In the genomic region with DNA sequence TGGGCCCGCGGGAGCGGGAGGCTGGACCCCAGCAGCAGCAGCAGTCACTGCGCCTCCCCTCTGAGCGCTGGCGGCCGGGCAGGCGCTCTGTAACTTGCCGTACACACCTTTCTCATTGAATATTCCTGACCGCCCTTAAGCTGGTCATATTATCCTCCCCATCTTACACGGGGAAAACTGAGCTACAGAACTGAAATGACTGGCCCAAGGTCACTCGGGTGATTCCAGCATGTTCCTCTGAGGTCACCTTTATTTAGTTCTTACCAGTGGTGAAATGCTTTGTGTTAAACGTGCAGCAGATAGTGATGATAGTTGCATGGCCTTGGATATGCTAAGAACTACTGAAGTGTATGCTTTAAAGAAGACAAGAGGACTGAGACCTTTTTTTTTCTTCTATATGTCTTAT, we compare ENCODE assay signal across 8 cellular contexts. TPM values are rescaled to one million over a fixed set of nuclear protein-coding genes. Genes with fewer than 3 reads are reported as not detected.
DNase-seq lines count a peak whose midpoint lies in the region; ATAC-seq and TF ChIP-seq lines count a peak whose summit lies in the region.

No MANE protein-coding gene starts in this region.

- H3K27ac ChIP-seq in KMS-11: peak overlapping the region; percentile 72

- peaks cover 20% of the 10 kb centered on the region for H3K79me2 ChIP-seq in KMS-11 (ENCODE audit: insufficient read depth, low read depth)

- DNase-seq in neural crest cell (ENCODE audit: low read depth, low spot score) (no peak), NCI-H187 (lab: John Stamatoyannopoulos, UW) (no peak), hypothalamus (lab: John Stamatoyannopoulos, UW) (no peak), SKM-1 (lab: John Stamatoyannopoulos, UW; ENCODE audit: unreplicated experiment) (no peak), occipital lobe (lab: John Stamatoyannopoulos, UW) (no peak)

- H3K4me2 ChIP-seq in KMS-11: peak overlapping the region; percentile 81

- peaks cover 18% of the 10 kb centered on the region for H3K4me1 ChIP-seq in KMS-11 (ENCODE audit: low read depth, poor library complexity, severe bottlenecking)

- H3K27ac Mint-ChIP-seq in dendritic cell treated with granulocyte-macrophage colony-stimulating factor and Interleukin-4, amounts not matched to agents 40 ng/mL and 50 ng/mL, for 4 days: peak overlapping the region; percentile 98
- H3K27ac Mint-ChIP-seq in neural crest cell (ENCODE audit: unreplicated experiment): peak overlapping the region; percentile 100

- H3K4me3 Mint-ChIP-seq in dendritic cell treated with granulocyte-macrophage colony-stimulating factor and Interleukin-4, amounts not matched to agents 40 ng/mL and 50 ng/mL, for 4 days: peak overlapping the region; percentile 99
- H3K4me3 Mint-ChIP-seq in neural crest cell: peak overlapping the region; percentile 100

- H3K4me3 ChIP-seq in KMS-11 (IDR thresholded peaks at IDR 0.05; ENCODE audit: insufficient read depth, low read depth, low read length): no peak overlapping the region

- intact Hi-C loops in dendritic cell treated with granulocyte-macrophage colony-stimulating factor and Interleukin-4, amounts not matched to agents 40 ng/mL and 50 ng/mL, for 4 days (cut with micrococcal nuclease): no loop called here

- ATAC-seq in GM19455 (IDR thresholded peaks at IDR 0.05; ENCODE audit: unreplicated experiment): peak; percentile 24

- TF ChIP-seq CTCF in KMS-11 (conservative IDR thresholded peaks at IDR 0.05; ENCODE audit: low read depth, low read length) (no peak), neural crest cell (conservative IDR thresholded peaks at IDR 0.05) (no peak)

- H2AFZ ChIP-seq in KMS-11 (ENCODE audit: low read depth): peak overlapping the region; percentile 80

- no peaks in the 10 kb centered on the region for H3K27me3 Mint-ChIP-seq in dendritic cell treated with granulocyte-macrophage colony-stimulating factor and Interleukin-4, amounts not matched to agents 40 ng/mL and 50 ng/mL, for 4 days
- peaks cover 7% of the 10 kb centered on the region for H3K27me3 Mint-ChIP-seq in neural crest cell (ENCODE audit: low read depth)

- no peaks in the 10 kb centered on the region for H3K9me3 Mint-ChIP-seq in dendritic cell treated with granulocyte-macrophage colony-stimulating factor and Interleukin-4, amounts not matched to agents 40 ng/mL and 50 ng/mL, for 4 days
- no peaks in the 10 kb centered on the region for H3K9me3 Mint-ChIP-seq in neural crest cell

- H3K9ac ChIP-seq in KMS-11: peak overlapping the region; percentile 88

- peaks cover 50% of the 10 kb centered on the region for H3K36me3 Mint-ChIP-seq in dendritic cell treated with granulocyte-macrophage colony-stimulating factor and Interleukin-4, amounts not matched to agents 40 ng/mL and 50 ng/mL, for 4 days (ENCODE audit: low read depth)
- H3K36me3 Mint-ChIP-seq in neural crest cell (ENCODE audit: low read depth): peaks cover 11% of the 10 kb centered on the region

- no peaks in the 10 kb centered on the region for H3K27me3 ChIP-seq in KMS-11 (ENCODE audit: insufficient read depth, low read depth)

- no peaks in the 10 kb centered on the region; the same call in 1 of the 2 replicates for H3K36me3 ChIP-seq in KMS-11 (ENCODE audit: insufficient read depth)

- H3K4me1 Mint-ChIP-seq in dendritic cell treated with granulocyte-macrophage colony-stimulating factor and Interleukin-4, amounts not matched to agents 40 ng/mL and 50 ng/mL, for 4 days (ENCODE audit: low read depth): peaks cover 24% of the 10 kb centered on the region
- H3K4me1 Mint-ChIP-seq in neural crest cell: peaks cover 30% of the 10 kb centered on the region

- no peaks in the 10 kb centered on the region for H4K20me1 ChIP-seq in KMS-11 (ENCODE audit: insufficient read depth)

RNA-seq across cellular contexts. Expression of gene UQCRQ, which starts 0.6 kb away (rescaled TPM):
- total RNA-seq in neural crest cell (274 and 293 TPM in 2 replicates), occipital lobe (81.1 TPM)

RNA-seq across cellular contexts. Expression of gene GDF9, which starts 0.8 kb away (rescaled TPM):
- 0.49 and 0.89 TPM in 2 replicates for total RNA-seq in neural crest cell
- total RNA-seq in occipital lobe: 1.9 TPM

RNA-seq across cellular contexts. Expression of gene LEAP2, which starts 6.4 kb away (rescaled TPM):
- total RNA-seq in neural crest cell (2.9 and 3.1 TPM in 2 replicates), occipital lobe (2.0 TPM)

RNA-seq across cellular contexts. Expression of gene SHROOM1, which starts 36.6 kb away (rescaled TPM):
- total RNA-seq in neural crest cell (5.7 and 6.5 TPM in 2 replicates), occipital lobe (0.47 TPM)

RNA-seq across cellular contexts. Expression of gene SOWAHA, which starts 53.9 kb away (rescaled TPM):
- total RNA-seq in neural crest cell: not detected in 2 replicates
- total RNA-seq in occipital lobe: 5.1 TPM
